1 cellular context compared by ENCODE assay signal in genomic region chr19:18322759-18323460, GRCh38.
TF ChIP-seq lines count a peak whose summit lies in the region.

Gene LSM4 (minus strand): TSS chr19:18323076. CDS start chr19:18323020, 56 bp downstream.

TF ChIP-seq in HCT116, 20 proteins besides CTCF, POLR2A, EP300 and RAD21 (continued from another document):
- TF ChIP-seq REST (IDR thresholded peaks at IDR 0.05; ENCODE audit: low read depth) (no peak), SIN3A (IDR thresholded peaks at IDR 0.05; ENCODE audit: low read depth) (peak; percentile 88), FOSL1 (IDR thresholded peaks at IDR 0.05; ENCODE audit: low read depth) (no peak), JUND (IDR thresholded peaks at IDR 0.05) (no peak)
